9 cellular contexts compared by ENCODE assay signal in genomic region chr11:28836285-28837081, GRCh38.
DNase-seq lines count a peak whose midpoint lies in the region; ATAC-seq lines count a peak whose summit lies in the region.
"Had no signal": no experiment of that assay in that cellular context is flagged by ENCODE, and none has a peak within 500 bp of the region (broad histone marks: within the 10 kb centered on the region; RNA-seq: fewer than 3 reads in every experiment).

No MANE protein-coding gene starts in this region.

- DNase-seq in Caki2 (ENCODE audit: low read depth) (peak; percentile 79), NCI-H146 (lab: John Stamatoyannopoulos, UW) (peak; percentile 65), dedifferentiated amniotic fluid mesenchymal stem cell (ENCODE audit: extremely low spot score) (peak; percentile 96), myocyte (ENCODE audit: low read depth) (peak; percentile 76), NCI-H345 treated with DMSO at 0.1 percent for 48 hours (lab: John Stamatoyannopoulos, UW; ENCODE audit: unreplicated experiment) (no peak)
- DNase-seq in activated CD4-positive, alpha-beta T cell treated with anti-CD3 and anti-CD28 coated beads for 1 hour: no peak
- DNase-seq: NCI-H1417 treated with DMSO at 0.1 percent for 48 hours had no signal

- in situ Hi-C loops in Caki2 (cut with HindIII; ENCODE audit: low pct_unique_long_range_greater_than_20kb, low sequenced_read_pairs): no loop called here

- ATAC-seq in HG03280 (IDR thresholded peaks at IDR 0.05; ENCODE audit: unreplicated experiment): no peak
- ATAC-seq in HG02885 (IDR thresholded peaks at IDR 0.05; ENCODE audit: poor library complexity, unreplicated experiment): no peak

Comparison
In these comparisons a context has a peak if more than half of its experiments do, and no peak if none do; other contexts are left out.
1. DNase-seq: peak in Caki2 (single experiment), NCI-H146 (single experiment), dedifferentiated amniotic fluid mesenchymal stem cell (single experiment) and myocyte (single experiment); none in NCI-H345 treated with DMSO at 0.1 percent for 48 hours (single experiment) and activated CD4-positive, alpha-beta T cell treated with anti-CD3 and anti-CD28 coated beads for 1 hour (single experiment).